2 cellular contexts compared by ENCODE assay signal in the genomic region with DNA sequence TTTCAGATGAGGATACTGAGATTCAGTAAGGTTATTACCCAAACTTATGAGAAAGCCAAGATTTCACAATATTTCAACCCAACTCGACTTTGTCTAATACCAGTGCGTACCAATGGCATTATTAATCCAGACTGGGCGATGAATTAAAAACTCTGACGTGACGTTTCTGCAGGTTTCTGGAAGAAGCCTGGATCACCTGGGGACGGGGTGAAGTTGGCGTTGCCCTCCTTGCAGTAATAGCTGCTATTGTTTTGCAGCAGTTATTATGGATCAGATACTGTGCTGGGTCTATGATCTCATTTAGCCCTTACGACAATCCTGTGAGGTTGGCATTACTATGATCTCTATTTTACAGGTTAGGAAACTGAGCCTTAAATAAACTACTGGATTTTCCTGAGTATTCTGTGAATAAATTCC.
TF ChIP-seq lines count a peak whose summit lies in the region.

No MANE protein-coding gene starts in this region.

TF ChIP-seq in GM23338, 12 proteins besides CTCF, POLR2A, EP300 and RAD21 (continued from another document):
- TF ChIP-seq REST (IDR thresholded peaks at IDR 0.05; ENCODE audit: unreplicated experiment) = no peak
- TF ChIP-seq ZNF331 (CRISPR knock-in tag; IDR thresholded peaks at IDR 0.05; ENCODE audit: low read depth) = no peak
- TF ChIP-seq ZNF114 (CRISPR knock-in tag; IDR thresholded peaks at IDR 0.05) = no peak
- no peak for TF ChIP-seq ZNF462 (CRISPR knock-in tag; IDR thresholded peaks at IDR 0.05)
- TF ChIP-seq POLR2AphosphoS5 (IDR thresholded peaks at IDR 0.05; ENCODE audit: low read depth) = no peak
- no peak for TF ChIP-seq ETS1 (IDR thresholded peaks at IDR 0.05)
- TF ChIP-seq JUNB (IDR thresholded peaks at IDR 0.05; ENCODE audit: unreplicated experiment) = no peak
- no peak for TF ChIP-seq CREB1 (CRISPR knock-in tag; IDR thresholded peaks at IDR 0.05; ENCODE audit: low read depth)
- TF ChIP-seq EZH2phosphoT487 (IDR thresholded peaks at IDR 0.05; ENCODE audit: unreplicated experiment) = no peak

TF ChIP-seq in neural cell, 6 proteins besides CTCF, POLR2A, EP300 and RAD21 (continued from another document):
- peak; percentile 6 for TF ChIP-seq REST (IDR thresholded peaks at IDR 0.05; ENCODE audit: borderline replicate concordance)
